In the genomic region with DNA sequence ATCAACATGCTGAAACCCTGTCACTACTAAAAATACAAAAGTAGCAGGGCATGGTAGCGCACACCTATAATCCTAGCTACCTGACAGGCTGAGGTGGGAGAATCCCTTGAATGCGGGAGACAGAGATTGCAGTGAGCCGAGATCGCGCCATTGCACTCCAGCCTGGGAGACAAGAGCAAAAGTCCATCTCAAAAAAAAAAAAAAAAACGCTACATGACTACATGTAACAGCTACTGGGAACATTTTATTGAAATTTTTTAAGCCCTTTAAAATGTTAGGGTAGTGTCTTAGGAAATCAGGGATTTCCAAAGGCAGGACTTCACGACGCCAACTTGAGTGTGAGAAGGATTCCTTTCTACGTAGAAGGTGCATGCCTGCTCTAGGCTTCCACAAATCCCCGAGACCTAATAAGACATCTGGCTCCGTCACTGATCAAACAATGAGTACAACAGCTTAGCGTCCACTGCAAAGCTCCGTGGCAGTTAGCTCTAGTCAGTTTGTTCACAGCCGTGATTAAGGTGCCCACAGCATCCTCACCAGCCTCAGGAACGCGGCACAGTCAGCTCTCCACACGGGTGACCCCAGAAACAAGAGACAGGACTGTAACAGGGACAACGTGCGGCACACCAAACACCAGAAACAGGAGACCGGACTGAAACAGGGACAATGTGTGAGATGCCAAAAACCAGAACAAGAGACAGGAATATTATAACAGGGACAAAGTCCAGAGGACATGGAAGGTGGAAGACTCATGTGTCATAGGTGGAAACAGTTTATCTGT, we compare ENCODE assay signal across 18 cellular contexts. TPM values are rescaled to one million over a fixed set of nuclear protein-coding genes. Genes with fewer than 3 reads are reported as not detected.
A peak's percentile ranks its signal among the peaks of the same experiment; 100 is the strongest.
DNase-seq lines count a peak whose midpoint lies in the region; ATAC-seq, FAIRE-seq and TF ChIP-seq lines count a peak whose summit lies in the region.
"Had no signal": no experiment of that assay in that cellular context is flagged by ENCODE, and none has a peak within 500 bp of the region (broad histone marks: within the 10 kb centered on the region; RNA-seq: fewer than 3 reads in every experiment).

No MANE protein-coding gene starts in this region.

- H3K4me2 ChIP-seq in HepG2 (ENCODE audit: low read depth, low read length) (peak overlapping the region; percentile 90), neural progenitor cell (no peak overlapping the region)

- H3K79me2 ChIP-seq in HepG2 (ENCODE audit: insufficient read depth, low read length) (peaks cover 32% of the 10 kb centered on the region), neural progenitor cell (ENCODE audit: low read depth) (peaks cover 94% of the 10 kb centered on the region)

- POLR2A ChIA-PET in HepG2 (lab: Yijun Ruan, JAX) = no interaction called here

- peaks cover 5% of the 10 kb centered on the region for H3K9me3 Mint-ChIP-seq in activated naive CD8-positive, alpha-beta T cell treated with anti-CD3 and anti-CD28 coated beads, Interleukin-2, amount 50 U/mL, for 24 hours
- peaks cover 5% of the 10 kb centered on the region for H3K9me3 Mint-ChIP-seq in activated naive CD8-positive, alpha-beta T cell treated with anti-CD3 and anti-CD28 coated beads for 36 hours
- peaks cover 29% of the 10 kb centered on the region for H3K9me3 Mint-ChIP-seq in neural progenitor cell

- TF ChIP-seq CTCF in HepG2 (CRISPR knock-in tag; IDR thresholded peaks at IDR 0.05) = no peak
- no peak for TF ChIP-seq CTCF in neural progenitor cell (IDR thresholded peaks at IDR 0.05)
- TF ChIP-seq CTCF in body of pancreas (IDR thresholded peaks at IDR 0.05) = no peak
- TF ChIP-seq CTCF in prostate gland (IDR thresholded peaks at IDR 0.05) = no peak

- no peak for ATAC-seq in activated naive CD8-positive, alpha-beta T cell treated with anti-CD3 and anti-CD28 coated beads, Interleukin-2, amount 50 U/mL, for 24 hours
- ATAC-seq in HepG2 = peak; percentile 80
- ATAC-seq in body of pancreas = no peak
- ATAC-seq in HG03045 (IDR thresholded peaks at IDR 0.05; ENCODE audit: unreplicated experiment) = no peak

- H3K4me1 ChIP-seq in HepG2 (ENCODE audit: insufficient read depth, low read length) = peaks cover 27% of the 10 kb centered on the region
- peaks cover 15% of the 10 kb centered on the region for H3K4me1 ChIP-seq in neural progenitor cell
- peaks cover 5% of the 10 kb centered on the region for H3K4me1 ChIP-seq in body of pancreas
- H3K4me1 ChIP-seq in prostate gland (replicated peaks) = no peaks in the 10 kb centered on the region

- no peaks in the 10 kb centered on the region for H3K27me3 Mint-ChIP-seq in activated naive CD8-positive, alpha-beta T cell treated with anti-CD3 and anti-CD28 coated beads, Interleukin-2, amount 50 U/mL, for 24 hours
- no peaks in the 10 kb centered on the region for H3K27me3 Mint-ChIP-seq in activated naive CD8-positive, alpha-beta T cell treated with anti-CD3 and anti-CD28 coated beads for 36 hours
- peaks cover 4% of the 10 kb centered on the region for H3K27me3 Mint-ChIP-seq in neural progenitor cell (ENCODE audit: insufficient read depth, low read depth)

- in situ Hi-C loops in HepG2 (cut with HindIII; ENCODE audit: extremely low pct_ligation_motif_present, low pct_unique_long_range_greater_than_20kb) = no loop called here

- TF ChIP-seq POLR2A in HepG2 (IDR thresholded peaks at IDR 0.05; ENCODE audit: insufficient read depth in 1 of 2, low read depth in 2 of 2, low read length in 2 of 2) = no peak
- TF ChIP-seq POLR2A in body of pancreas (IDR thresholded peaks at IDR 0.05) = no peak
- TF ChIP-seq POLR2A in prostate gland (IDR thresholded peaks at IDR 0.05) = no peak

- WGBS in HepG2 (ENCODE audit: low lambda C conversion rate) = 8% methylated on average over 20 of the region's 20 CpGs
- WGBS in body of pancreas, 2 donors = 67 to 71% methylated on average over 20 of the region's 20 CpGs
- WGBS in prostate gland = 67% methylated on average over 20 of the region's 20 CpGs

- peak; percentile 71 for FAIRE-seq in HepG2 (lab: Jason Lieb, UNC)

- H2AFZ ChIP-seq in HepG2 (ENCODE audit: low read length) (no peak overlapping the region), neural progenitor cell (replicated peaks) (no peak overlapping the region)

- H3K27me3 ChIP-seq in HepG2 (ENCODE audit: control insufficient read depth in 1 of 2, insufficient read depth in 2 of 2, low read length in 2 of 2) = no peaks in the 10 kb centered on the region
- H3K27me3 ChIP-seq in neural progenitor cell = no peaks in the 10 kb centered on the region
- no peaks in the 10 kb centered on the region for H3K27me3 ChIP-seq in body of pancreas
- H3K27me3 ChIP-seq in prostate gland (replicated peaks; ENCODE audit: insufficient read depth) = no peaks in the 10 kb centered on the region

- H3K27ac ChIP-seq in HepG2 (ENCODE audit: extremely low read length, insufficient read depth, low read length) = peak overlapping the region; percentile 75
- no peak overlapping the region for H3K27ac ChIP-seq in neural progenitor cell
- H3K27ac ChIP-seq in body of pancreas = no peak overlapping the region
- no peak overlapping the region for H3K27ac ChIP-seq in prostate gland
- H3K27ac ChIP-seq: 22Rv1 had no signal

- H4K20me1 ChIP-seq in HepG2 (ENCODE audit: insufficient read depth, low read length) (peaks cover 10% of the 10 kb centered on the region; the same call in 1 of the 2 replicates), neural progenitor cell (ENCODE audit: low read depth) (peaks cover 7% of the 10 kb centered on the region)

- CTCF ChIA-PET in HepG2 (lab: Yijun Ruan, JAX; ENCODE audit: low intra/inter-chr PET ratio, low total read pairs) = no interaction called here

- peaks cover 9% of the 10 kb centered on the region for H3K36me3 Mint-ChIP-seq in activated naive CD8-positive, alpha-beta T cell treated with anti-CD3 and anti-CD28 coated beads, Interleukin-2, amount 50 U/mL, for 24 hours (ENCODE audit: low read depth)
- peaks cover 20% of the 10 kb centered on the region for H3K36me3 Mint-ChIP-seq in activated naive CD8-positive, alpha-beta T cell treated with anti-CD3 and anti-CD28 coated beads for 36 hours
- H3K36me3 Mint-ChIP-seq in neural progenitor cell = peaks cover 26% of the 10 kb centered on the region

- no TSS peak for BruUV-seq in HepG2 (replicated peaks; lab: Mats Ljungman, UMichigan)

- H3K9ac ChIP-seq in HepG2 (ENCODE audit: insufficient read depth, low read depth, low read length) (peak overlapping the region; percentile 62), neural progenitor cell (no peak overlapping the region)

- no peak for DNase-seq in activated naive CD8-positive, alpha-beta T cell treated with anti-CD3 and anti-CD28 coated beads, Interleukin-2, amount 50 U/mL, for 24 hours
- DNase-seq in activated naive CD8-positive, alpha-beta T cell treated with anti-CD3 and anti-CD28 coated beads for 36 hours = no peak
- DNase-seq in HepG2 (ENCODE audit: low spot score) (peak; percentile 53), neural progenitor cell (ENCODE audit: low spot score) (peak; percentile 20), body of pancreas (no peak), NCI-H187 (lab: John Stamatoyannopoulos, UW) (no peak), prostate gland (ENCODE audit: low spot score) (no peak)
- DNase-seq: GDM1; H7; NCI-H1092 treated with DMSO at 0.1 percent for 48 hours; NCI-H146; NCI-H2081; NCI-H446 treated with DMSO at 0.1 percent for 48 hours; NCI-H69; NK-92 treated with Interleukin-12 subunit alpha and Interleukin-12 subunit beta, amount 100 ng/mL, for 24 hours; SHP77 had no signal

- H3K9me3 ChIP-seq in HepG2 (ENCODE audit: low read length) (no peaks in the 10 kb centered on the region), neural progenitor cell (ENCODE audit: low read depth) (no peaks in the 10 kb centered on the region), body of pancreas (no peaks in the 10 kb centered on the region), prostate gland (no peaks in the 10 kb centered on the region)

- intact Hi-C loops in HepG2 (cut with micrococcal nuclease; ENCODE audit: unreplicated experiment) = loop anchor here (5.0 kb wide), 1 partner anchor 65 kb away; no protein-coding TSS in a partner anchor
- intact Hi-C loops in body of pancreas (cut with DNase I) = no loop called here
- intact Hi-C loops in prostate gland (cut with DNase I) = no loop called here

- H3K4me3 Mint-ChIP-seq in activated naive CD8-positive, alpha-beta T cell treated with anti-CD3 and anti-CD28 coated beads, Interleukin-2, amount 50 U/mL, for 24 hours = no peak overlapping the region
- H3K4me3 Mint-ChIP-seq in activated naive CD8-positive, alpha-beta T cell treated with anti-CD3 and anti-CD28 coated beads for 36 hours = no peak overlapping the region
- no peak overlapping the region for H3K4me3 Mint-ChIP-seq in neural progenitor cell

- H3K4me3 ChIP-seq in HepG2 (replicated peaks in 1 of 3; ENCODE audit: insufficient read depth in 1 of 3, low read depth in 2 of 3, low read length in 3 of 3) (peak overlapping the region; percentile 40 to 65 (median 43); a peak in 5 of 6 replicates), neural progenitor cell (no peak overlapping the region), body of pancreas (no peak overlapping the region), prostate gland (no peak overlapping the region)

- peak overlapping the region; percentile 23 for H3K27ac Mint-ChIP-seq in activated naive CD8-positive, alpha-beta T cell treated with anti-CD3 and anti-CD28 coated beads, Interleukin-2, amount 50 U/mL, for 24 hours
- no peak overlapping the region for H3K27ac Mint-ChIP-seq in activated naive CD8-positive, alpha-beta T cell treated with anti-CD3 and anti-CD28 coated beads for 36 hours
- H3K27ac Mint-ChIP-seq in neural progenitor cell = peak overlapping the region; percentile 2

- H3F3A ChIP-seq in neural progenitor cell (ENCODE audit: low read depth) = no peaks in the 10 kb centered on the region

- no peaks in the 10 kb centered on the region for H3K36me3 ChIP-seq in HepG2 (replicated peaks in 1 of 2; ENCODE audit: control insufficient read depth in 1 of 2, insufficient read depth in 2 of 2, low read length in 2 of 2)
- no peaks in the 10 kb centered on the region for H3K36me3 ChIP-seq in neural progenitor cell
- H3K36me3 ChIP-seq in body of pancreas (replicated peaks in 1 of 2; ENCODE audit: insufficient read depth in 1 of 2, low read depth in 2 of 2) = no peaks in the 10 kb centered on the region
- no peaks in the 10 kb centered on the region for H3K36me3 ChIP-seq in prostate gland

- peaks cover 2% of the 10 kb centered on the region for H3K4me1 Mint-ChIP-seq in activated naive CD8-positive, alpha-beta T cell treated with anti-CD3 and anti-CD28 coated beads, Interleukin-2, amount 50 U/mL, for 24 hours
- H3K4me1 Mint-ChIP-seq in activated naive CD8-positive, alpha-beta T cell treated with anti-CD3 and anti-CD28 coated beads for 36 hours = peaks cover 4% of the 10 kb centered on the region
- peaks cover 24% of the 10 kb centered on the region for H3K4me1 Mint-ChIP-seq in neural progenitor cell

- no peak for TF ChIP-seq RAD21 in HepG2 (CRISPR knock-in tag; IDR thresholded peaks at IDR 0.05)

- TF ChIP-seq EP300 in HepG2 (IDR thresholded peaks at IDR 0.05; ENCODE audit: low read depth in 2 of 2, low read length in 2 of 2) (no peak), HepG2 (CRISPR knock-in tag; IDR thresholded peaks at IDR 0.05; ENCODE audit: borderline replicate concordance) (no peak)

RNA-seq across cellular contexts. Expression of gene DHRSX, which starts 33.7 kb away (rescaled TPM):
- total RNA-seq in activated naive CD8-positive, alpha-beta T cell treated with anti-CD3 and anti-CD28 coated beads for 36 hours = 10 to 100 TPM; 18.2 to 19.7 TPM
- total RNA-seq in HepG2 (2016; rRNA removed; fragmentation: Illumina TruSeq; extraction: Trizol) (11.4 and 15.5 TPM in 2 replicates), neural progenitor cell (ENCODE audit: low replicate concordance) (25.6 and 31.8 TPM in 2 replicates), body of pancreas (10 to 100 TPM; 14.8 to 46.5 TPM), prostate gland (10 to 100 TPM; 24.2 to 37.1 TPM)
- 17.0 and 17.1 TPM in 2 replicates for total RNA-seq in HepG2 (2016; cell fraction: cytosol; rRNA removed; fragmentation: Illumina TruSeq; extraction: Trizol; ENCODE audit: low read depth)
- 12.0 and 16.4 TPM in 2 replicates for total RNA-seq in HepG2 (2016; cell fraction: insoluble cytoplasmic fraction; rRNA removed; fragmentation: Illumina TruSeq; extraction: Trizol)
- 20.4 and 22.0 TPM in 2 replicates for total RNA-seq in HepG2 (2016; cell fraction: membrane; rRNA removed; fragmentation: Illumina TruSeq; extraction: Trizol)
- total RNA-seq in HepG2 (2016; cell fraction: nucleus; rRNA removed; fragmentation: Illumina TruSeq; extraction: Trizol) = 10.0 and 12.2 TPM in 2 replicates
- 24.3 and 28.9 TPM in 2 replicates for polyA plus RNA-seq in HepG2 (2011; rRNA removed)
- 43.6 and 44.6 TPM in 2 replicates for polyA plus RNA-seq in HepG2 (2011; cell fraction: cytosol; rRNA removed)
- 19.8 and 21.8 TPM in 2 replicates for polyA plus RNA-seq in HepG2 (2011; cell fraction: nucleus; rRNA removed)
- polyA plus RNA-seq in HepG2 (2012) = 27.9 and 45.4 TPM in 2 replicates
- polyA plus RNA-seq in HepG2 (2016; cell fraction: cytosol; fragmentation: Illumina TruSeq; extraction: Trizol; ENCODE audit: low read depth) = 32.7 and 33.4 TPM in 2 replicates
- polyA plus RNA-seq in HepG2 (2016; cell fraction: insoluble cytoplasmic fraction; fragmentation: Illumina TruSeq; extraction: Trizol; ENCODE audit: low read depth) = 17.5 and 19.2 TPM in 2 replicates
- 32.3 and 33.0 TPM in 2 replicates for polyA plus RNA-seq in HepG2 (2016; cell fraction: membrane; fragmentation: Illumina TruSeq; extraction: Trizol; ENCODE audit: low read depth)
- polyA plus RNA-seq in HepG2 (2016; cell fraction: nucleus; fragmentation: Illumina TruSeq; extraction: Trizol; ENCODE audit: insufficient read depth, low read depth) = 15.6 and 21.5 TPM in 2 replicates
- polyA minus RNA-seq in HepG2 (2011; rRNA and poly(A)+ RNA removed; ENCODE audit: low replicate concordance) = 43.4 and 47.9 TPM in 2 replicates
- polyA minus RNA-seq in HepG2 (2011; cell fraction: cytosol; rRNA and poly(A)+ RNA removed) = 18.8 and 19.4 TPM in 2 replicates
- 16.5 and 19.1 TPM in 2 replicates for polyA minus RNA-seq in HepG2 (2011; cell fraction: nucleus; rRNA and poly(A)+ RNA removed)

RNA-seq across cellular contexts. Expression of gene ZBED1, which starts 33.7 kb away (rescaled TPM):
- 10 to 100 TPM; 33.2 to 36.0 TPM for total RNA-seq in activated naive CD8-positive, alpha-beta T cell treated with anti-CD3 and anti-CD28 coated beads for 36 hours
- total RNA-seq in HepG2 (2016; rRNA removed; fragmentation: Illumina TruSeq; extraction: Trizol) (28.9 and 29.8 TPM in 2 replicates), neural progenitor cell (ENCODE audit: low replicate concordance) (36.9 and 37.0 TPM in 2 replicates), body of pancreas (10 to 100 TPM; 35.5 to 39.2 TPM), prostate gland (10 to 100 TPM; 52.6 to 92.1 TPM)
- 4.7 and 6.3 TPM in 2 replicates for total RNA-seq in HepG2 (2016; cell fraction: cytosol; rRNA removed; fragmentation: Illumina TruSeq; extraction: Trizol; ENCODE audit: low read depth)
- 24.4 and 29.9 TPM in 2 replicates for total RNA-seq in HepG2 (2016; cell fraction: insoluble cytoplasmic fraction; rRNA removed; fragmentation: Illumina TruSeq; extraction: Trizol)
- total RNA-seq in HepG2 (2016; cell fraction: membrane; rRNA removed; fragmentation: Illumina TruSeq; extraction: Trizol) = 21.5 and 24.7 TPM in 2 replicates
- 14.1 and 17.2 TPM in 2 replicates for total RNA-seq in HepG2 (2016; cell fraction: nucleus; rRNA removed; fragmentation: Illumina TruSeq; extraction: Trizol)
- polyA plus RNA-seq in HepG2 (2011; rRNA removed) = 20.0 and 24.1 TPM in 2 replicates
- 17.2 and 25.9 TPM in 2 replicates for polyA plus RNA-seq in HepG2 (2011; cell fraction: cytosol; rRNA removed)
- 15.2 and 18.2 TPM in 2 replicates for polyA plus RNA-seq in HepG2 (2011; cell fraction: nucleus; rRNA removed)
- 18.2 TPM in 2 replicates for polyA plus RNA-seq in HepG2 (2012)
- 3.0 and 3.2 TPM in 2 replicates for polyA plus RNA-seq in HepG2 (2016; cell fraction: cytosol; fragmentation: Illumina TruSeq; extraction: Trizol; ENCODE audit: low read depth)
- 25.3 and 26.7 TPM in 2 replicates for polyA plus RNA-seq in HepG2 (2016; cell fraction: insoluble cytoplasmic fraction; fragmentation: Illumina TruSeq; extraction: Trizol; ENCODE audit: low read depth)
- polyA plus RNA-seq in HepG2 (2016; cell fraction: membrane; fragmentation: Illumina TruSeq; extraction: Trizol; ENCODE audit: low read depth) = 10.1 and 11.7 TPM in 2 replicates
- 17.2 and 17.7 TPM in 2 replicates for polyA plus RNA-seq in HepG2 (2016; cell fraction: nucleus; fragmentation: Illumina TruSeq; extraction: Trizol; ENCODE audit: insufficient read depth, low read depth)
- polyA minus RNA-seq in HepG2 (2011; rRNA and poly(A)+ RNA removed; ENCODE audit: low replicate concordance) = 51.4 and 60.3 TPM in 2 replicates
- 25.4 and 30.2 TPM in 2 replicates for polyA minus RNA-seq in HepG2 (2011; cell fraction: cytosol; rRNA and poly(A)+ RNA removed)
- 10.9 and 13.4 TPM in 2 replicates for polyA minus RNA-seq in HepG2 (2011; cell fraction: nucleus; rRNA and poly(A)+ RNA removed)

Comparison
In these comparisons a context has a peak if more than half of its experiments do, and no peak if none do; other contexts are left out.
1. DNase-seq: peak in HepG2 (single experiment) and neural progenitor cell (single experiment); none in activated naive CD8-positive, alpha-beta T cell treated with anti-CD3 and anti-CD28 coated beads, Interleukin-2, amount 50 U/mL, for 24 hours (single experiment), activated naive CD8-positive, alpha-beta T cell treated with anti-CD3 and anti-CD28 coated beads for 36 hours (single experiment), body of pancreas (0 of 4), NCI-H187 (0 of 2) and prostate gland (single experiment).
2. H3K4me3 ChIP-seq: peak in HepG2 (3 of 3); none in neural progenitor cell (single experiment), body of pancreas (0 of 2) and prostate gland (0 of 2).